In the genomic region with DNA sequence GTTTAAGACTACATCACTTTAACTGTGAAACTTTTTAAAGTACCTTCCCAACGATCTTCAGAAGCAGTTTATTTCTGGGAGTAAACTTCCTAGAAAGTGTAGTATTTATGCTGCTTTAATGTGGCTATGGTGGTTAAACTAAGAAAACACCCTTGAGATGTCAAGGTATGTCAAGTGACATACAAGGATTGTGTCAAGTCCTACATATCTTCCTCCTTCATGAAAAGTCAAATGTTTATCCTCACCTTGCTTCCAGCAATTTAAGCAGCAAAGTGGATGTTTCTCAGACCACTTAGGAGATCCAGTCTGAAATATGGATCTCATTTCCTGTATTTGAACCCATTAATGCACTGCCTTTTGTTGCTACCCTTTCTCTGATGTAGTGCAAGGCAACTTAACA, we compare ENCODE assay signal across 16 cellular contexts. TPM values are rescaled to one million over a fixed set of nuclear protein-coding genes. Genes with fewer than 3 reads are reported as not detected.
A peak's percentile ranks its signal among the peaks of the same experiment; 100 is the strongest.
DNase-seq lines count a peak whose midpoint lies in the region; ATAC-seq and TF ChIP-seq lines count a peak whose summit lies in the region.
"Had no signal": no experiment of that assay in that cellular context is flagged by ENCODE, and none has a peak within 500 bp of the region (broad histone marks: within the 10 kb centered on the region; RNA-seq: fewer than 3 reads in every experiment).

No MANE protein-coding gene starts in this region.

- peak overlapping the region; percentile 49 for H3K4me3 Mint-ChIP-seq in T-helper 1 cell treated with Interleukin-12 subunit alpha and Interleukin-12 subunit beta and Interleukin-4 antibody, amounts not matched to agents 30 μg/mL and 1 μg/mL, for 36 hours
- peak overlapping the region; percentile 6 for H3K4me3 Mint-ChIP-seq in activated naive CD4-positive, alpha-beta T cell treated with anti-CD3 and anti-CD28 coated beads, Interleukin-2, amount 10 ng/mL, durations not matched to agents 7 days and 5 days
- peak overlapping the region; percentile 43 for H3K4me3 Mint-ChIP-seq in T-helper 17 cell
- no peak overlapping the region for H3K4me3 Mint-ChIP-seq in mesothelial cell of epicardium
- H3K4me3 Mint-ChIP-seq: CD4-positive, CD25-positive, alpha-beta regulatory T cell had no signal

- no peak overlapping the region for H3K27ac ChIP-seq in osteoblast (ENCODE audit: low read depth, low read length)
- H3K27ac ChIP-seq: BLaER1, HL-60 had no signal

- H3K27me3 Mint-ChIP-seq in T-helper 1 cell treated with Interleukin-12 subunit alpha and Interleukin-12 subunit beta and Interleukin-4 antibody, amounts not matched to agents 30 μg/mL and 1 μg/mL, for 36 hours (ENCODE audit: low read depth): peaks cover 4% of the 10 kb centered on the region
- no peaks in the 10 kb centered on the region for H3K27me3 Mint-ChIP-seq in activated naive CD4-positive, alpha-beta T cell treated with anti-CD3 and anti-CD28 coated beads, Interleukin-2, amount 10 ng/mL, durations not matched to agents 7 days and 5 days
- H3K27me3 Mint-ChIP-seq in T-helper 17 cell (no peaks in the 10 kb centered on the region), mesothelial cell of epicardium (ENCODE audit: low read depth) (no peaks in the 10 kb centered on the region)

- CTCF ChIA-PET in activated naive CD4-positive, alpha-beta T cell treated with anti-CD3 and anti-CD28 coated beads, Interleukin-2, amount 10 ng/mL, durations not matched to agents 7 days and 5 days (lab: Charles Lee): no interaction called here

- H3K36me3 ChIP-seq in osteoblast (ENCODE audit: insufficient read depth, low read length): no peaks in the 10 kb centered on the region
- H3K36me3 ChIP-seq: BLaER1 had no signal

- H3K9me3 ChIP-seq in T-helper 17 cell (ENCODE audit: control insufficient read depth, low read length, poor library complexity, severe bottlenecking) (no peaks in the 10 kb centered on the region), osteoblast (ENCODE audit: low read depth, low read length) (no peaks in the 10 kb centered on the region)
- H3K9me3 ChIP-seq: BLaER1 had no signal

- peak overlapping the region; percentile 42 for H3K27ac Mint-ChIP-seq in T-helper 1 cell treated with Interleukin-12 subunit alpha and Interleukin-12 subunit beta and Interleukin-4 antibody, amounts not matched to agents 30 μg/mL and 1 μg/mL, for 36 hours
- peak overlapping the region; percentile 81 for H3K27ac Mint-ChIP-seq in activated naive CD4-positive, alpha-beta T cell treated with anti-CD3 and anti-CD28 coated beads, Interleukin-2, amount 10 ng/mL, durations not matched to agents 7 days and 5 days
- H3K27ac Mint-ChIP-seq in T-helper 17 cell (peak overlapping the region; percentile 56), mesothelial cell of epicardium (no peak overlapping the region)
- H3K27ac Mint-ChIP-seq: CD4-positive, CD25-positive, alpha-beta regulatory T cell had no signal

- no peak for TF ChIP-seq CTCF in osteoblast (IDR thresholded peaks at IDR 0.05; ENCODE audit: extremely low read depth, low read depth, low read length)
- TF ChIP-seq CTCF in mesothelial cell of epicardium (IDR thresholded peaks at IDR 0.05; ENCODE audit: unreplicated experiment): no peak

- peaks cover 3% of the 10 kb centered on the region for H3K4me1 ChIP-seq in osteoblast (ENCODE audit: insufficient read depth, low read length)

- peaks cover 37% of the 10 kb centered on the region for H3K36me3 Mint-ChIP-seq in T-helper 1 cell treated with Interleukin-12 subunit alpha and Interleukin-12 subunit beta and Interleukin-4 antibody, amounts not matched to agents 30 μg/mL and 1 μg/mL, for 36 hours (ENCODE audit: low read depth)
- peaks cover 64% of the 10 kb centered on the region for H3K36me3 Mint-ChIP-seq in activated naive CD4-positive, alpha-beta T cell treated with anti-CD3 and anti-CD28 coated beads, Interleukin-2, amount 10 ng/mL, durations not matched to agents 7 days and 5 days
- H3K36me3 Mint-ChIP-seq in T-helper 17 cell (ENCODE audit: low read depth) (peaks cover 2% of the 10 kb centered on the region), mesothelial cell of epicardium (no peaks in the 10 kb centered on the region)
- H3K36me3 Mint-ChIP-seq: CD4-positive, CD25-positive, alpha-beta regulatory T cell had no signal

- peak; percentile 45 for ATAC-seq in T-helper 17 cell
- no peak for ATAC-seq in GM21515 (IDR thresholded peaks at IDR 0.05; ENCODE audit: unreplicated experiment)

- H2AFZ ChIP-seq in osteoblast (ENCODE audit: low read length): peak overlapping the region; percentile 20

- DNase-seq in T-helper 1 cell: no peak
- DNase-seq in activated naive CD4-positive, alpha-beta T cell treated with anti-CD3 and anti-CD28 coated beads, Interleukin-2, amount 10 ng/mL, durations not matched to agents 7 days and 5 days: no peak
- DNase-seq in activated naive CD4-positive, alpha-beta T cell treated with anti-CD3 and anti-CD28 coated beads, Interleukin-2, amount 50 U/mL, for 16 hours: no peak
- no peak for DNase-seq in T-helper 17 cell
- DNase-seq in osteoblast (ENCODE audit: insufficient read length, low spot score, missing footprints): no peak
- no peak for DNase-seq in mesothelial cell of epicardium (ENCODE audit: low spot score in 2 of 2, unreplicated experiment in 2 of 2)
- DNase-seq: 8988T; AML-193; CD4-positive, CD25-positive, alpha-beta regulatory T cell; DMS79; GF-D8; HCEC 1CT had no signal

- no peaks in the 10 kb centered on the region for H3K27me3 ChIP-seq in osteoblast (ENCODE audit: insufficient read depth, low read length)
- H3K27me3 ChIP-seq: BLaER1 had no signal

- H3K9me3 Mint-ChIP-seq in T-helper 1 cell treated with Interleukin-12 subunit alpha and Interleukin-12 subunit beta and Interleukin-4 antibody, amounts not matched to agents 30 μg/mL and 1 μg/mL, for 36 hours: no peaks in the 10 kb centered on the region
- H3K9me3 Mint-ChIP-seq in activated naive CD4-positive, alpha-beta T cell treated with anti-CD3 and anti-CD28 coated beads, Interleukin-2, amount 10 ng/mL, durations not matched to agents 7 days and 5 days: peaks cover 5% of the 10 kb centered on the region
- H3K9me3 Mint-ChIP-seq in mesothelial cell of epicardium: no peaks in the 10 kb centered on the region

- H4K20me1 ChIP-seq in osteoblast (ENCODE audit: insufficient read depth, low read length): no peaks in the 10 kb centered on the region
- H4K20me1 ChIP-seq: BLaER1 had no signal

- H3K79me2 ChIP-seq in osteoblast (ENCODE audit: insufficient read depth, low read length): no peaks in the 10 kb centered on the region

- H3K4me1 Mint-ChIP-seq in T-helper 1 cell treated with Interleukin-12 subunit alpha and Interleukin-12 subunit beta and Interleukin-4 antibody, amounts not matched to agents 30 μg/mL and 1 μg/mL, for 36 hours (ENCODE audit: low read depth): peaks cover 61% of the 10 kb centered on the region
- H3K4me1 Mint-ChIP-seq in activated naive CD4-positive, alpha-beta T cell treated with anti-CD3 and anti-CD28 coated beads, Interleukin-2, amount 10 ng/mL, durations not matched to agents 7 days and 5 days: peaks cover 91% of the 10 kb centered on the region
- H3K4me1 Mint-ChIP-seq in T-helper 17 cell (peaks cover 37% of the 10 kb centered on the region), mesothelial cell of epicardium (peaks cover 8% of the 10 kb centered on the region)

- no peak overlapping the region for H3K4me2 ChIP-seq in osteoblast (ENCODE audit: insufficient read depth, low read length)
- H3K4me2 ChIP-seq: BLaER1 had no signal

- no peak overlapping the region for H3K4me3 ChIP-seq in osteoblast (ENCODE audit: insufficient read depth, low read length)
- H3K4me3 ChIP-seq: BLaER1 had no signal

RNA-seq across cellular contexts. Expression of a gene that starts 24.7 kb away (rescaled TPM):
- total RNA-seq in T-helper 17 cell: 10 to 100 TPM; 11.2 to 15.2 TPM
- 42.3 and 55.1 TPM in 2 replicates for total RNA-seq in osteoblast
- 20.5 to 21.5 TPM (median 21.1 TPM) in 3 replicates for total RNA-seq in mesothelial cell of epicardium
